8 cellular contexts compared by ENCODE assay signal in genomic region chr17:43706235-43706634, GRCh38. TPM values are rescaled to one million over a fixed set of nuclear protein-coding genes. Genes with fewer than 3 reads are reported as not detected.
"Had no signal": no experiment of that assay in that cellular context is flagged by ENCODE, and none has a peak within 500 bp of the region (broad histone marks: within the 10 kb centered on the region; RNA-seq: fewer than 3 reads in every experiment).

No MANE protein-coding gene starts in this region.

- H3K4me3 ChIP-seq: GM12878 had no signal

- FAIRE-seq: G401.6, GM12878, GM12891, GM12892, GM18507, GM19239 had no signal

- DNase-seq: GDM1, GF-D8 had no signal

- ATAC-seq: GM12878 had no signal

RNA-seq across cellular contexts. Expression of gene SOST, which starts 52.4 kb away (rescaled TPM):
- total RNA-seq: GM12878 had no signal
- polyA plus RNA-seq: GM12878 had no signal
